Comparison of ENCODE assay signal across 15 cellular contexts in genomic region chr15:65056106-65056505, GRCh38. TPM values are rescaled to one million over a fixed set of nuclear protein-coding genes. Genes with fewer than 3 reads are reported as not detected.
"Had no signal": no experiment of that assay in that cellular context is flagged by ENCODE, and none has a peak within 500 bp of the region (broad histone marks: within the 10 kb centered on the region; RNA-seq: fewer than 3 reads in every experiment).

No MANE protein-coding gene starts in this region.

- DNase-seq: activated CD4-positive, alpha-beta T cell treated with anti-CD3 and anti-CD28 coated beads, Interleukin-2, amount 10 ng/mL, durations not matched to agents 24 days and 14 days; activated naive CD4-positive, alpha-beta T cell; activated naive CD8-positive, alpha-beta T cell treated with anti-CD3 and anti-CD28 coated beads, Interleukin-2, amount 50 U/mL, for 24 hours; colonic mucosa; effector CD4-positive, alpha-beta T cell; kidney; naive B cell had no signal

- H3K27ac ChIP-seq: neutrophil had no signal

- H3K4me2 ChIP-seq: hepatocyte, smooth muscle cell had no signal

- H2AFZ ChIP-seq: hepatocyte had no signal

- H3K79me2 ChIP-seq: hepatocyte had no signal

- H3K9me3 ChIP-seq: colonic mucosa, neutrophil, tibial nerve had no signal

- H3K27me3 ChIP-seq: colonic mucosa, hepatocyte, tibial nerve had no signal

- H3K4me3 ChIP-seq: colonic mucosa, hepatocyte, smooth muscle cell, tibial nerve had no signal

- H3K36me3 ChIP-seq: colonic mucosa, neutrophil had no signal

RNA-seq across cellular contexts. Expression of gene SLC51B, which starts 10.9 kb away (rescaled TPM):
- total RNA-seq: activated CD4-positive, alpha-beta T cell treated with anti-CD3 and anti-CD28 coated beads, Interleukin-2, amount 10 ng/mL, durations not matched to agents 24 days and 14 days; activated T-helper 1 cell treated with anti-CD3 and anti-CD28 coated beads, Interleukin-12 subunit alpha, Interleukin-12 subunit beta, Interleukin-2, Interleukin-4 antibody, amounts not matched to agents 30 ng/mL and 10 ng/mL and 1 ng/mL, durations not matched to agents 14 hours and 24 hours and 36 hours; cardiac septum; smooth muscle cell; T-helper 1 cell treated with Interleukin-12 subunit alpha and Interleukin-12 subunit beta and Interleukin-4 antibody, amounts not matched to agents 30 ng/mL and 1 ng/mL, for 36 hours had no signal
- polyA plus RNA-seq: smooth muscle cell had no signal

RNA-seq across cellular contexts. Expression of gene RASL12, which starts 11.7 kb away (rescaled TPM):
- total RNA-seq: activated CD4-positive, alpha-beta T cell treated with anti-CD3 and anti-CD28 coated beads, Interleukin-2, amount 10 ng/mL, durations not matched to agents 24 days and 14 days; activated T-helper 1 cell treated with anti-CD3 and anti-CD28 coated beads, Interleukin-12 subunit alpha, Interleukin-12 subunit beta, Interleukin-2, Interleukin-4 antibody, amounts not matched to agents 30 ng/mL and 10 ng/mL and 1 ng/mL, durations not matched to agents 14 hours and 24 hours and 36 hours; T-helper 1 cell treated with Interleukin-12 subunit alpha and Interleukin-12 subunit beta and Interleukin-4 antibody, amounts not matched to agents 30 ng/mL and 1 ng/mL, for 36 hours had no signal

RNA-seq across cellular contexts. Expression of gene KBTBD13, which starts 20.4 kb away (rescaled TPM):
- total RNA-seq: activated CD4-positive, alpha-beta T cell treated with anti-CD3 and anti-CD28 coated beads, Interleukin-2, amount 10 ng/mL, durations not matched to agents 24 days and 14 days; activated T-helper 1 cell treated with anti-CD3 and anti-CD28 coated beads, Interleukin-12 subunit alpha, Interleukin-12 subunit beta, Interleukin-2, Interleukin-4 antibody, amounts not matched to agents 30 ng/mL and 10 ng/mL and 1 ng/mL, durations not matched to agents 14 hours and 24 hours and 36 hours; colonic mucosa; hepatocyte; lower leg skin; smooth muscle cell; T-helper 1 cell treated with Interleukin-12 subunit alpha and Interleukin-12 subunit beta and Interleukin-4 antibody, amounts not matched to agents 30 ng/mL and 1 ng/mL, for 36 hours; tibial nerve had no signal
